In the genomic region with DNA sequence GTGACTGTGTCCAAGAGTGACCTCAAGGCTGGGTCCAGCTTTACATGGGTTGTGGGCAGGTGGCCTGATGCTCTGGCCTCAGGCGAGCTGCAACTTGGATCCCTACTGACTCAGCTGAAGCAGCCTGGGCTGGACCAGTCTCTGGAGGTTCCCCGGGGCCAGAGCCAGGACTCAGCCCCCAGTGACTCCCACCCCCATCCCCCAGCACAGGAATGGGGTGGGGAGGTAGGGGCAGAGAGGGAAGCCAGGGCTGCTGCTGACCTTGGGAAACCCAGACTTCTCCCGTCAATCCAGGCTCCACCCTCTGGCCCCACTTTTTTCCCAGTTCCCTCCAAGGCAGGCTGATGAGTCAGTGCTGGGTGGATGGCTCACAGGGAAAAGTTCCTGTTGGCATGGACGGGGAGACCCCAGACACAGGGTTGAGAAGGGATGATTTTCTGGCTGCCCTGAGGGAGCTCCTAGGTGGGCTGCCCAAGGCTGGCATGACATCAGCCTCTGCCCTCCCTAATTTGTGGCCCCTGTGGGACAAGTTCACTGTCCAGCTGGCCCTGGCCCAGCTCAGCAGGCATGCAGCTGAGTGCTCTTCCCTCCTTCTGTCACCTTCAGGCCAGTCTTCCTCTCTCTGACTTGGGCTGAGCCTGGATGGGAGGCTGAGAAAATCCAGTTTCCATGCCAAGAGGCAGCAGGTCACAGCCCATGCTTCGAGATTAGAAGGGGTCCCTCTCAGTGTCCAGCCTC, we compare ENCODE assay signal across 8 cellular contexts. TPM values are rescaled to one million over a fixed set of nuclear protein-coding genes. Genes with fewer than 3 reads are reported as not detected.
DNase-seq lines count a peak whose midpoint lies in the region; ATAC-seq, FAIRE-seq and TF ChIP-seq lines count a peak whose summit lies in the region.

No MANE protein-coding gene starts in this region.

- intact Hi-C loops in naive thymus-derived CD4-positive, alpha-beta T cell (cut with micrococcal nuclease), result loop anchor here (1.0 to 10.0 kb wide), 12 partner anchors 38 to 1381 kb away; a partner anchor contains a TSS

- peak overlapping the region; percentile 85 for H3K4me3 ChIP-seq in A549
- H3K4me3 ChIP-seq in naive thymus-derived CD4-positive, alpha-beta T cell (ENCODE audit: low read length), result peak overlapping the region; percentile 87

- peaks cover 43% of the 10 kb centered on the region for H3K4me1 ChIP-seq in A549
- H3K4me1 ChIP-seq in naive thymus-derived CD4-positive, alpha-beta T cell (ENCODE audit: control insufficient read depth in 2 of 2, insufficient read depth in 2 of 2, low read length in 2 of 2), result peaks cover 41 to 43% of the 10 kb centered on the region in 2 donors

- peaks cover 16 to 45% (median 25%) of the 10 kb centered on the region in 3 experiments for H3K36me3 ChIP-seq in naive thymus-derived CD4-positive, alpha-beta T cell (ENCODE audit: control insufficient read depth in 2 of 3, insufficient read depth in 3 of 3, low read length in 3 of 3)

- POLR2A ChIA-PET in A549 (lab: Yijun Ruan, JAX), result interaction anchor here (0.7 to 1.5 kb wide), 3 partner anchors 9 to 119 kb away, joined by 3 to 5 read pairs (median 3); a partner anchor contains a TSS
- POLR2A ChIA-PET in naive thymus-derived CD4-positive, alpha-beta T cell (lab: Charles Lee), result interaction anchor here (0.6 to 9.1 kb wide), 12 partner anchors 10 to 1374 kb away, joined by 3 to 90 read pairs (median 8); a partner anchor contains a TSS

- H3K9me3 ChIP-seq in A549 (no peaks in the 10 kb centered on the region), T-helper 17 cell (ENCODE audit: control insufficient read depth, low read length, poor library complexity, severe bottlenecking) (no peaks in the 10 kb centered on the region)
- H3K9me3 ChIP-seq in naive thymus-derived CD4-positive, alpha-beta T cell (ENCODE audit: control insufficient read depth in 2 of 3, low read length in 3 of 3), result no peaks in the 10 kb centered on the region

- H3K27me3 ChIP-seq in naive thymus-derived CD4-positive, alpha-beta T cell (ENCODE audit: control insufficient read depth in 2 of 2, insufficient read depth in 2 of 2, low read length in 2 of 2), result no peaks in the 10 kb centered on the region

- TF ChIP-seq RAD21 in A549 (conservative IDR thresholded peaks at IDR 0.05 in 1 of 2, IDR thresholded peaks at IDR 0.05 in 1 of 2), result no peak

- TF ChIP-seq CTCF in A549 (IDR thresholded peaks at IDR 0.05), result no peak

- TF ChIP-seq POLR2A in A549 (IDR thresholded peaks at IDR 0.05; ENCODE audit: low read length), result no peak
- TF ChIP-seq POLR2A in GM19099 (IDR thresholded peaks at IDR 0.05; ENCODE audit: extremely low read depth, insufficient read length, low read depth), result peak; percentile 6

- 3% methylated on average over 4 of the region's 5 CpGs for WGBS in A549 (ENCODE audit: missing lambda C conversion rate)

- peaks cover 53% of the 10 kb centered on the region for H3K4me1 Mint-ChIP-seq in T-helper 17 cell
- peaks cover 39 to 59% (median 51%) of the 10 kb centered on the region in 7 donors for H3K4me1 Mint-ChIP-seq in naive thymus-derived CD4-positive, alpha-beta T cell

- peak overlapping the region; percentile 88 to 100 for H3K27ac ChIP-seq in A549
- peak overlapping the region; percentile 95 for H3K27ac ChIP-seq in naive thymus-derived CD4-positive, alpha-beta T cell (ENCODE audit: low read depth, low read length)

- H3K27ac Mint-ChIP-seq in T-helper 17 cell, result peak overlapping the region; percentile 99
- peak overlapping the region; percentile 96 to 99 (median 98) for H3K27ac Mint-ChIP-seq in naive thymus-derived CD4-positive, alpha-beta T cell

- H3K9me3 Mint-ChIP-seq in naive thymus-derived CD4-positive, alpha-beta T cell, result no peaks in the 10 kb centered on the region

- CTCF ChIA-PET in A549 (lab: Yijun Ruan, JAX), result interaction anchor here (0.9 to 17.9 kb wide), 5 partner anchors 11 to 901 kb away, joined by 3 to 209 read pairs (median 19); a partner anchor contains a TSS
- CTCF ChIA-PET in naive thymus-derived CD4-positive, alpha-beta T cell (lab: Charles Lee), result interaction anchor here (0.7 to 8.9 kb wide), 2 partner anchors 10 to 18 kb away, joined by 4 to 103 read pairs; no protein-coding TSS in a partner anchor

- FAIRE-seq in A549 (lab: Jason Lieb, UNC), result no peak

- no peaks in the 10 kb centered on the region for H3K27me3 Mint-ChIP-seq in T-helper 17 cell
- H3K27me3 Mint-ChIP-seq in naive thymus-derived CD4-positive, alpha-beta T cell, result no peaks in the 10 kb centered on the region

- H3K4me2 ChIP-seq in A549, result peak overlapping the region; percentile 90

- H3K4me3 Mint-ChIP-seq in T-helper 17 cell, result peak overlapping the region; percentile 97
- peak overlapping the region; percentile 91 to 99 (median 96) for H3K4me3 Mint-ChIP-seq in naive thymus-derived CD4-positive, alpha-beta T cell

- peaks cover 7% of the 10 kb centered on the region for H3K36me3 Mint-ChIP-seq in T-helper 17 cell (ENCODE audit: low read depth)
- H3K36me3 Mint-ChIP-seq in naive thymus-derived CD4-positive, alpha-beta T cell, result peaks cover 6 to 55% (median 10%) of the 10 kb centered on the region in 5 donors

- TF ChIP-seq EP300 in A549 (IDR thresholded peaks at IDR 0.05), result no peak

- peak; percentile 65 to 74 for DNase-seq in A549 (ENCODE audit: low read depth in 1 of 2, low spot score in 1 of 2)
- DNase-seq in T-helper 17 cell, result no peak
- DNase-seq in naive thymus-derived CD4-positive, alpha-beta T cell, result no peak
- no peak for DNase-seq in NCI-H1105 treated with DMSO at 0.1 percent for 48 hours (lab: John Stamatoyannopoulos, UW)
- DNase-seq in Ammon's horn (ENCODE audit: low spot score), result no peak
- no peak for DNase-seq in NCI-H146 (lab: John Stamatoyannopoulos, UW)

- ATAC-seq in A549, result peak; percentile 4 to 34; a peak in 3 of 6 replicates
- no peak for ATAC-seq in T-helper 17 cell
- ATAC-seq in esophagus mucosa, result peak; percentile 6
- no peak for ATAC-seq in naive thymus-derived CD4-positive, alpha-beta T cell

TF ChIP-seq in A549, 52 proteins besides CTCF, POLR2A, EP300 and RAD21 (continues in another document):
- TF ChIP-seq NR3C1 (IDR thresholded peaks at IDR 0.05), result no peak
- TF ChIP-seq ZFP36 (IDR thresholded peaks at IDR 0.05; ENCODE audit: borderline replicate concordance, partially characterized antibody), result no peak
- TF ChIP-seq, protein P1, sequence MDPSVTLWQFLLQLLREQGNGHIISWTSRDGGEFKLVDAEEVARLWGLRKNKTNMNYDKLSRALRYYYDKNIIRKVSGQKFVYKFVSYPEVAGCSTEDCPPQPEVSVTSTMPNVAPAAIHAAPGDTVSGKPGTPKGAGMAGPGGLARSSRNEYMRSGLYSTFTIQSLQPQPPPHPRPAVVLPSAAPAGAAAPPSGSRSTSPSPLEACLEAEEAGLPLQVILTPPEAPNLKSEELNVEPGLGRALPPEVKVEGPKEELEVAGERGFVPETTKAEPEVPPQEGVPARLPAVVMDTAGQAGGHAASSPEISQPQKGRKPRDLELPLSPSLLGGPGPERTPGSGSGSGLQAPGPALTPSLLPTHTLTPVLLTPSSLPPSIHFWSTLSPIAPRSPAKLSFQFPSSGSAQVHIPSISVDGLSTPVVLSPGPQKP (IDR thresholded peaks at IDR 0.05; ENCODE audit: low read depth, low read length), result no peak
- no peak for TF ChIP-seq PHF8 (IDR thresholded peaks at IDR 0.05; ENCODE audit: borderline replicate concordance, low read depth)
- TF ChIP-seq KDM1A (IDR thresholded peaks at IDR 0.05; ENCODE audit: low read depth), result no peak
- TF ChIP-seq, protein P2, sequence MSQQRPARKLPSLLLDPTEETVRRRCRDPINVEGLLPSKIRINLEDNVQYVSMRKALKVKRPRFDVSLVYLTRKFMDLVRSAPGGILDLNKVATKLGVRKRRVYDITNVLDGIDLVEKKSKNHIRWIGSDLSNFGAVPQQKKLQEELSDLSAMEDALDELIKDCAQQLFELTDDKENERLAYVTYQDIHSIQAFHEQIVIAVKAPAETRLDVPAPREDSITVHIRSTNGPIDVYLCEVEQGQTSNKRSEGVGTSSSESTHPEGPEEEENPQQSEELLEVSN (IDR thresholded peaks at IDR 0.05; ENCODE audit: borderline replicate concordance, low read depth), result no peak
- no peak for TF ChIP-seq HEYL (CRISPR knock-in tag; IDR thresholded peaks at IDR 0.05)

RNA-seq across cellular contexts. Expression of a gene that starts 2.2 kb away (rescaled TPM):
- 23.1 and 23.5 TPM in 2 replicates for polyA plus RNA-seq in A549 (2011; rRNA removed)
- 26.7 and 39.4 TPM in 2 replicates for polyA plus RNA-seq in A549 (2012; cell fraction: cytosol; rRNA removed)
- polyA plus RNA-seq in A549 (2012; cell fraction: nucleus; rRNA removed), result 101 and 103 TPM in 2 replicates
- 11.6 to 16.3 TPM (median 14.7 TPM) in 3 replicates for polyA plus RNA-seq in A549 (2017; fragmentation: RNase III; extraction: RNeasy Plus Mini Kit Qiagen cat#74134 plus additional on column Dnase treatment)
- 36.5 and 49.9 TPM in 2 replicates for polyA minus RNA-seq in A549 (2011; rRNA and poly(A)+ RNA removed)
- 100 to 1,000 TPM; 166 to 170 TPM for total RNA-seq in T-helper 17 cell
- total RNA-seq in esophagus mucosa, result 43.6 TPM
- total RNA-seq in naive thymus-derived CD4-positive, alpha-beta T cell, result 100 to 1,000 TPM in 2 of 5 experiments, 10 to 100 TPM in 3; 35.0 to 122 (median 46.7) TPM
- 1 to 10 TPM; 4.4 to 4.7 TPM for polyA plus RNA-seq in naive thymus-derived CD4-positive, alpha-beta T cell

RNA-seq across cellular contexts. Expression of a gene that starts 37.9 kb away (rescaled TPM):
- polyA plus RNA-seq in A549 (2011; rRNA removed), result 45.4 and 47.2 TPM in 2 replicates
- 19.4 and 20.5 TPM in 2 replicates for polyA plus RNA-seq in A549 (2012; cell fraction: cytosol; rRNA removed)
- 9.2 and 17.5 TPM in 2 replicates for polyA plus RNA-seq in A549 (2012; cell fraction: nucleus; rRNA removed)
- 38.5 to 42.5 TPM (median 39.4 TPM) in 3 replicates for polyA plus RNA-seq in A549 (2017; fragmentation: RNase III; extraction: RNeasy Plus Mini Kit Qiagen cat#74134 plus additional on column Dnase treatment)
- 9.9 and 11.4 TPM in 2 replicates for polyA minus RNA-seq in A549 (2011; rRNA and poly(A)+ RNA removed)
- total RNA-seq in T-helper 17 cell, result 10 to 100 TPM; 54.7 to 58.0 TPM
- total RNA-seq in esophagus mucosa, result 32.7 TPM
- total RNA-seq in naive thymus-derived CD4-positive, alpha-beta T cell, result 10 to 100 TPM; 45.0 to 89.5 (median 57.7) TPM
- polyA plus RNA-seq in naive thymus-derived CD4-positive, alpha-beta T cell, result 100 to 1,000 TPM; 117 to 138 TPM

Comparison
In these comparisons a context has a peak if more than half of its experiments do, and no peak if none do; other contexts are left out.
1. ATAC-seq: peak in A549 (2 of 2) and esophagus mucosa (single experiment); none in T-helper 17 cell (single experiment) and naive thymus-derived CD4-positive, alpha-beta T cell (single experiment).
2. DNase-seq: peak in A549 (2 of 2); none in T-helper 17 cell (0 of 3), naive thymus-derived CD4-positive, alpha-beta T cell (0 of 9), NCI-H1105 treated with DMSO at 0.1 percent for 48 hours (single experiment), Ammon's horn (single experiment) and NCI-H146 (single experiment).